In the genomic region with DNA sequence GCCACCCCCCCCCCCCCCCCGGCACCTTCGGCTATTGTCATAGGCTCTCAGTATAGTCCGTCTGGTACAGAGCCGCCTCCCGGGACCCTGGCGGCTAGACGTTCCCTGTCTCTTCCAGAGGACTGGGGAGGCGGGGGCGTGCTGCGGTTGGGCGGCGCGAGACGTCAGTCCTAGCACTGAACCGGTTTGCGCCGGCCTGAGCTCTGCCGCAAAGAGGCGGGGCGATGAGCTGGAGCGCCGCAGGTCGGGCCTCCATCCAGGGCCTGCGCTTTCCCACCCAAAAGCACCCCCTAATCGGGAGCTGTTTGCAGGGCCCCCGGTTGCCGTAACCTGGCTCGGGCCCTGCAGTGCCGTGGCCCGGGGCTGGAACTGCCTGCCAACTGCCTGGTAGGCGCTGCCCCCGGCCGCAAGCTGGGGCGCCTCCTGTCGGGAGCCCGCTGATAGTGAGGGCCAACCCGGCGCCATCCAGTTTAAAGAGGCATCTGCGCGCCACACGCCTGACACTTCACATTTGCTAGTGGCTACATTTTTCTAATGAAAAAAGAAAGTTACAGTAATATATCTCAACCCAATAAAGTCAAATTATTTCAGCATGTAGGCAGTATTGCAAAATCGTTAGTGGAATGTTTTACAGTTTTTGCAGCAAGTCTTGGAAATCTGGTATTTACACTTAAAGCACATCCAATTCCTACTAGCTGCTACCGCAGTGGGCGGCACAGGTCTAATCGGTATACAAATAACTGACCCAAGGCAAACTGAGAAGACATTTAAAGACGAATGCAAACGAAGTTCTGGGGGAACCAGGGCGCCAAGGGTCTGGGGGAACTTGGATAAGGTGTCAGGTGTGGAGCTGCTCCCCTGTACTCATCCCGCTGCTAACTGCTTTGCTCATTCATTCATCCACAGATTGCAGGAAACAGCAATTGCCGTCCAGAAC, we compare ENCODE assay signal across 8 cellular contexts. TPM values are rescaled to one million over a fixed set of nuclear protein-coding genes. Genes with fewer than 3 reads are reported as not detected.
A peak's percentile ranks its signal among the peaks of the same experiment; 100 is the strongest.
DNase-seq lines count a peak whose midpoint lies in the region; ATAC-seq, FAIRE-seq and TF ChIP-seq lines count a peak whose summit lies in the region.

No MANE protein-coding gene starts in this region.

- H3K4me1 ChIP-seq in H1 (replicated peaks in 1 of 4; ENCODE audit: control insufficient read depth in 3 of 4, insufficient read depth in 4 of 4, low read length in 3 of 4) = peaks cover 0 to 11% (median 0%) of the 10 kb centered on the region in 4 experiments; a peak in 5 of 7 replicates
- H3K4me1 ChIP-seq in mononuclear cell (ENCODE audit: insufficient read depth, low read length) = peaks cover 34% of the 10 kb centered on the region

- H3K36me3 Mint-ChIP-seq in activated CD4-positive, alpha-beta memory T cell treated with anti-CD3 and anti-CD28 coated beads, Interleukin-2, amount 10 ng/mL, durations not matched to agents 7 days and 5 days (ENCODE audit: low read depth) = peaks cover 18% of the 10 kb centered on the region

- H2AK5ac ChIP-seq in H1 (ENCODE audit: low read depth, low read length) = peak overlapping the region; percentile 31; the same call in 1 of the 2 replicates

- peak; percentile 33 to 44 for TF ChIP-seq RAD21 in H1 (IDR thresholded peaks at IDR 0.05 in 1 of 2, conservative IDR thresholded peaks at IDR 0.05 in 1 of 2; ENCODE audit: low read depth in 2 of 2, low read length in 2 of 2)

- H3K23me2 ChIP-seq in H1 (ENCODE audit: low read depth, low read length) = peaks cover 5% of the 10 kb centered on the region

- H2BK5ac ChIP-seq in H1 (ENCODE audit: low read depth, low read length) = peak overlapping the region; percentile 79

- peak; percentile 72 to 89 for TF ChIP-seq POLR2A in H1 (IDR thresholded peaks at IDR 0.05; ENCODE audit: control extremely low read depth in 1 of 2, low read depth in 2 of 2, low read length in 2 of 2)

- H3K4me3 ChIP-seq in H1 (ENCODE audit: extremely low read depth in 1 of 4, insufficient read depth in 2 of 4, low read depth in 3 of 4, low read length in 4 of 4) = peak overlapping the region; percentile 60 to 67 (median 62)
- H3K4me3 ChIP-seq in mononuclear cell (ENCODE audit: low read length) = peak overlapping the region; percentile 63

- peak overlapping the region; percentile 63 for H3K4ac ChIP-seq in H1 (replicated peaks; ENCODE audit: insufficient read length, low read depth, low read length)

- CTCF ChIA-PET in activated CD4-positive, alpha-beta memory T cell treated with anti-CD3 and anti-CD28 coated beads, Interleukin-2, amount 10 ng/mL, durations not matched to agents 7 days and 5 days (lab: Charles Lee) = interaction anchor here (0.6 to 3.4 kb wide), 34 partner anchors 9 to 917 kb away, joined by 3 to 43 read pairs (median 4); a partner anchor contains a TSS
- CTCF ChIA-PET in H1 (lab: Charles Lee; ENCODE audit: partially characterized antibody) = interaction anchor here (0.7 to 3.2 kb wide), 20 partner anchors 9 to 246 kb away, joined by 3 to 13 read pairs (median 4); no protein-coding TSS in a partner anchor

- no peaks in the 10 kb centered on the region for H3K9me3 ChIP-seq in H1 (ENCODE audit: insufficient read depth in 2 of 2, low read depth in 1 of 2, low read length in 1 of 2)
- no peaks in the 10 kb centered on the region for H3K9me3 ChIP-seq in mononuclear cell (ENCODE audit: low read depth, low read length)

- 4% methylated on average over 44 of the region's 50 CpGs; no CpG with 5 or more reads in 1 of the 2 experiments for WGBS in H1 (ENCODE audit: extremely low coverage in 1 of 2, insufficient coverage in 1 of 2, insufficient read length in 1 of 2, insufficient replicate concordance in 2 of 2, low coverage in 1 of 2, low lambda C conversion rate in 2 of 2, missing lambda C conversion rate in 1 of 2), 2 experiments

- peaks cover 4% of the 10 kb centered on the region for H3K27me3 Mint-ChIP-seq in activated CD4-positive, alpha-beta memory T cell treated with anti-CD3 and anti-CD28 coated beads, Interleukin-2, amount 10 ng/mL, durations not matched to agents 7 days and 5 days

- H2AFZ ChIP-seq in H1 (ENCODE audit: low read length) = peak overlapping the region; percentile 47

- peaks cover 34 to 36% of the 10 kb centered on the region in 2 experiments for H3K79me2 ChIP-seq in H1 (ENCODE audit: control insufficient read depth in 1 of 2, insufficient read depth in 2 of 2, low read length in 2 of 2)

- TF ChIP-seq EP300 in H1 (IDR thresholded peaks at IDR 0.05; ENCODE audit: borderline replicate concordance in 1 of 2, low read depth in 2 of 2, low read length in 2 of 2) = no peak

- H2BK15ac ChIP-seq in H1 (ENCODE audit: low read length) = peak overlapping the region; percentile 90; the same call in 1 of the 2 replicates

- H3K4me1 Mint-ChIP-seq in activated CD4-positive, alpha-beta memory T cell treated with anti-CD3 and anti-CD28 coated beads, Interleukin-2, amount 10 ng/mL, durations not matched to agents 7 days and 5 days = peaks cover 30% of the 10 kb centered on the region

- H3K9ac ChIP-seq in H1 (replicated peaks in 1 of 4; ENCODE audit: extremely low read depth in 1 of 4, low read depth in 3 of 4, low read length in 3 of 4) = peak overlapping the region; percentile 74 to 89 (median 86)

- no peaks in the 10 kb centered on the region for H3K9me3 Mint-ChIP-seq in activated CD4-positive, alpha-beta memory T cell treated with anti-CD3 and anti-CD28 coated beads, Interleukin-2, amount 10 ng/mL, durations not matched to agents 7 days and 5 days

- H3K27me3 ChIP-seq in H1 (replicated peaks in 1 of 4; ENCODE audit: control insufficient read depth in 3 of 4, extremely low read depth in 1 of 4, insufficient read depth in 3 of 4, low read length in 3 of 4) (no peaks in the 10 kb centered on the region), mononuclear cell (ENCODE audit: insufficient read depth, low read length) (no peaks in the 10 kb centered on the region)

- peak; percentile 78 for ATAC-seq in HG03457 (IDR thresholded peaks at IDR 0.05; ENCODE audit: unreplicated experiment)

- H2BK12ac ChIP-seq in H1 (ENCODE audit: low read depth, low read length) = peak overlapping the region; percentile 90; the same call in 1 of the 2 replicates

- no peak overlapping the region for H3K23ac ChIP-seq in H1 (ENCODE audit: insufficient read length)

- H3K27ac Mint-ChIP-seq in activated CD4-positive, alpha-beta memory T cell treated with anti-CD3 and anti-CD28 coated beads, Interleukin-2, amount 10 ng/mL, durations not matched to agents 7 days and 5 days = peak overlapping the region; percentile 88

- H2BK20ac ChIP-seq in H1 (ENCODE audit: low read length) = no peak overlapping the region

- peak overlapping the region; percentile 81 for H4K5ac ChIP-seq in H1 (ENCODE audit: insufficient read length, low read depth, low read length)

- no peaks in the 10 kb centered on the region for H3K79me1 ChIP-seq in H1 (ENCODE audit: low read depth, low read length)

- H3K14ac ChIP-seq in H1 (ENCODE audit: insufficient read length) = no peak overlapping the region

- POLR2A ChIA-PET in activated CD4-positive, alpha-beta memory T cell treated with anti-CD3 and anti-CD28 coated beads, Interleukin-2, amount 10 ng/mL, durations not matched to agents 7 days and 5 days (lab: Charles Lee) = interaction anchor here (0.6 to 3.6 kb wide), 24 partner anchors 8 to 1666 kb away, joined by 3 to 55 read pairs (median 5); a partner anchor contains a TSS
- POLR2A ChIA-PET in H1 (lab: Charles Lee; ENCODE audit: partially characterized antibody) = interaction anchor here (0.6 to 3.9 kb wide), 32 partner anchors 8 to 232 kb away, joined by 3 to 38 read pairs (median 6); a partner anchor contains a TSS

- DNase-seq in GM19240 (ENCODE audit: insufficient read length, low spot score) (peak; percentile 63), NCI-H69 (lab: John Stamatoyannopoulos, UW) (peak; percentile 98), H1 (ENCODE audit: low read depth in 1 of 2, low spot score in 2 of 2) (peak; percentile 92 to 94)
- DNase-seq in activated CD4-positive, alpha-beta memory T cell treated with anti-CD3 and anti-CD28 coated beads, Interleukin-2, amount 10 ng/mL, durations not matched to agents 7 days and 5 days = peak; percentile 98
- DNase-seq in stimulated activated CD8-positive, alpha-beta memory T cell treated with anti-CD3 and anti-CD28 coated beads, Interleukin-4, amount 100 ng/mL, for 24 hours (ENCODE audit: low read depth) = peak; percentile 98

- peak; percentile 97 for TF ChIP-seq CTCF in C4-2B (conservative IDR thresholded peaks at IDR 0.05)
- TF ChIP-seq CTCF in H1 (IDR thresholded peaks at IDR 0.05; ENCODE audit: control extremely low read depth in 1 of 3, insufficient read depth in 1 of 3, low read depth in 1 of 3, low read length in 3 of 3) = peak; percentile 59 to 77 (median 74)

- H3K4me2 ChIP-seq in H1 (ENCODE audit: insufficient read depth in 1 of 2, low read depth in 2 of 2, low read length in 2 of 2) = peak overlapping the region; percentile 89 to 91

- H3K27ac ChIP-seq in C4-2B = peak overlapping the region; percentile 100
- peak overlapping the region; percentile 91 for H3K27ac ChIP-seq in H1 (ENCODE audit: low read depth, low read length)

- H3K36me3 ChIP-seq in H1 (ENCODE audit: control insufficient read depth in 2 of 4, insufficient read depth in 4 of 4, low read length in 3 of 4) = peaks cover 0 to 2% (median 0%) of the 10 kb centered on the region in 4 experiments; a peak in 1 of 8 replicates

- peak overlapping the region; percentile 18 for H2BK120ac ChIP-seq in H1 (replicated peaks; ENCODE audit: low read depth, low read length)

- peak overlapping the region; percentile 78 for H3K18ac ChIP-seq in H1 (ENCODE audit: extremely low read depth, low read length)

- FAIRE-seq in H1 (lab: Jason Lieb, UNC) = peak; percentile 52

- H3K4me3 Mint-ChIP-seq in activated CD4-positive, alpha-beta memory T cell treated with anti-CD3 and anti-CD28 coated beads, Interleukin-2, amount 10 ng/mL, durations not matched to agents 7 days and 5 days = peak overlapping the region; percentile 80

- H4K91ac ChIP-seq in H1 (replicated peaks; ENCODE audit: insufficient read length, low read length) = peak overlapping the region; percentile 91

- peak overlapping the region; percentile 77 for H3K56ac ChIP-seq in H1 (replicated peaks; ENCODE audit: insufficient read length, low read depth, low read length)

- peaks cover 10% of the 10 kb centered on the region in 2 experiments for H4K20me1 ChIP-seq in H1 (replicated peaks in 1 of 2; ENCODE audit: control insufficient read depth in 1 of 2, insufficient read depth in 2 of 2, low read length in 2 of 2)

- H4K8ac ChIP-seq in H1 (ENCODE audit: extremely low read depth, insufficient read depth, low read length) = peak overlapping the region; percentile 99; the same call in 1 of the 2 replicates

RNA-seq across cellular contexts. Expression of a gene that starts 0.8 kb away (rescaled TPM):
- 100 to 1,000 TPM; 149 to 156 TPM for total RNA-seq in activated CD4-positive, alpha-beta memory T cell treated with anti-CD3 and anti-CD28 coated beads, Interleukin-2, amount 10 ng/mL, durations not matched to agents 7 days and 5 days
- total RNA-seq in H1 (2021; fragmentation: NEBNext Ultra II Directional; extraction: Animal tissue kit (Norgen Biotek cat#: 25700)) = 316 and 321 TPM in 2 replicates
- 221 and 365 TPM in 2 replicates for polyA plus RNA-seq in H1 (2011; rRNA removed)
- 169 TPM for polyA plus RNA-seq in H1 (2011; cell fraction: cytosol; rRNA removed)
- polyA plus RNA-seq in H1 (2011; cell fraction: nucleus; rRNA removed) = 298 TPM
- 171 to 196 TPM (median 176 TPM) in 4 replicates for polyA plus RNA-seq in H1 (2012, experiment 1 of 2)
- polyA plus RNA-seq in H1 (2012, experiment 2 of 2) = 106 TPM
- 137 TPM for polyA plus RNA-seq in H1 (2013, experiment 1 of 2)
- polyA plus RNA-seq in H1 (2013, experiment 2 of 2) = 124 TPM
- polyA minus RNA-seq in H1 (2011; rRNA and poly(A)+ RNA removed) = 456 and 459 TPM in 2 replicates
- polyA minus RNA-seq in H1 (2011; cell fraction: cytosol; rRNA and poly(A)+ RNA removed) = 270 TPM
- 188 TPM for polyA minus RNA-seq in H1 (2011; cell fraction: nucleus; rRNA and poly(A)+ RNA removed)
- 129 TPM for total RNA-seq in mononuclear cell

Comparison
In these comparisons a context has a peak if more than half of its experiments do, and no peak if none do; other contexts are left out.
1. Peak in every context shown above with its lines: DNase-seq, ATAC-seq, H3K4me3 ChIP-seq and H3K27ac ChIP-seq.